In the genomic region with DNA sequence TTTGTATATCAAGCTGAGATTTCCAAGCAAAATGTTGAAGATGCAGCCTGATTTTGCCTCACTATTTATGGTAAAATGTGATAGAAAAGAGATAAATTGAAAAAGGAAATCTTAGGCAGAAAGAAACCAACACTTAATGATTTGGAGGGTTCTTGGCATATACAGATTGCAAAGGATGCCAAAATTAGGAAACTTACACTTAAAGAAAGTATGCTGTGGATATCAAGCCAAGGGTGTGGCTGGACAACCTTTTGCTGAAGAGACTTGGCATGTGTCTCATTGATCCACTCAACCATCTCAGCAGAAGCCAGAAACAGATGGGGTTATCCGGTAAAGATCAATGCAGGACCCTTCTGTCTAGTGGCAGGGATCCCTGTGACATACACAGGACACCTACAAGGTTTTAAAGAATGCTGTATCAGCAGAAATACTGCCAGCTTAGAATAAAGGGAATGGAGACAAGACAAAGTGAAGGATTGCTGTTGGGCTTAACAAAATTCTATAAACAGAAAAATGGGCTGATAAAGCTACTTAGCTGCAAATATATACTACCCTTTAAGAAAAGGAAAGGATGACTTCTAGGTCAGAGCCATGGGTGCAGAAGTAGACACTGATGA, we compare ENCODE assay signal across 30 cellular contexts.
"Had no signal": no experiment of that assay in that cellular context is flagged by ENCODE, and none has a peak within 500 bp of the region (broad histone marks: within the 10 kb centered on the region; RNA-seq: fewer than 3 reads in every experiment).

No MANE protein-coding gene starts in this region.

- H3K27me3 Mint-ChIP-seq: activated CD4-positive, alpha-beta memory T cell treated with anti-CD3 and anti-CD28 coated beads, Interleukin-2, amount 10 ng/mL, durations not matched to agents 7 days and 5 days; activated CD4-positive, alpha-beta T cell treated with anti-CD3 and anti-CD28 coated beads, Interleukin-2, amount 10 ng/mL, durations not matched to agents 7 days and 5 days; activated T-cell treated with anti-CD3 and anti-CD28 coated beads, Interleukin-2, amount 50 U/mL, for 24 hours; activated T-helper 17 cell treated with anti-CD3 and anti-CD28 coated beads, Interleukin-2, amount 50 U/mL, for 72 hours; central memory CD8-positive, alpha-beta T cell; dendritic cell treated with granulocyte-macrophage colony-stimulating factor and Interleukin-4, amounts not matched to agents 40 ng/mL and 50 ng/mL, for 4 days had no signal

- H3K9me3 Mint-ChIP-seq: activated CD4-positive, alpha-beta T cell treated with anti-CD3 and anti-CD28 coated beads, Interleukin-2, amount 10 ng/mL, durations not matched to agents 7 days and 5 days; dendritic cell treated with granulocyte-macrophage colony-stimulating factor and Interleukin-4, amounts not matched to agents 40 ng/mL and 50 ng/mL, for 4 days had no signal

- FAIRE-seq: astrocyte, bronchial epithelial cell had no signal

- H3K9me3 ChIP-seq: gastroesophageal sphincter had no signal

- H3K4me3 ChIP-seq: coronary artery, dorsolateral prefrontal cortex, gastroesophageal sphincter had no signal

- H3K4me1 ChIP-seq: gastroesophageal sphincter had no signal

- H3K27ac Mint-ChIP-seq: activated CD4-positive, alpha-beta memory T cell treated with anti-CD3 and anti-CD28 coated beads, Interleukin-2, amount 10 ng/mL, durations not matched to agents 7 days and 5 days; activated CD4-positive, alpha-beta T cell treated with anti-CD3 and anti-CD28 coated beads, Interleukin-2, amount 10 ng/mL, durations not matched to agents 7 days and 5 days; activated naive CD8-positive, alpha-beta T cell; activated T-cell treated with anti-CD3 and anti-CD28 coated beads, Interleukin-2, amount 50 U/mL, for 24 hours; activated T-helper 17 cell treated with anti-CD3 and anti-CD28 coated beads, Interleukin-2, amount 50 U/mL, for 72 hours; dendritic cell treated with granulocyte-macrophage colony-stimulating factor and Interleukin-4, amounts not matched to agents 40 ng/mL and 50 ng/mL, for 4 days; endodermal cell had no signal

- H3K4me1 Mint-ChIP-seq: activated CD4-positive, alpha-beta memory T cell treated with anti-CD3 and anti-CD28 coated beads, Interleukin-2, amount 10 ng/mL, durations not matched to agents 7 days and 5 days; activated CD4-positive, alpha-beta T cell treated with anti-CD3 and anti-CD28 coated beads, Interleukin-2, amount 10 ng/mL, durations not matched to agents 7 days and 5 days; activated T-helper 17 cell treated with anti-CD3 and anti-CD28 coated beads, Interleukin-2, amount 50 U/mL, for 72 hours; central memory CD8-positive, alpha-beta T cell had no signal

- ATAC-seq: activated T-helper 17 cell treated with anti-CD3 and anti-CD28 coated beads, Interleukin-2, amount 50 U/mL, for 72 hours; esophagus mucosa; gastroesophageal sphincter had no signal

- H3K27me3 ChIP-seq: brain microvascular endothelial cell, dorsolateral prefrontal cortex, gastroesophageal sphincter had no signal

- H3K36me3 ChIP-seq: brain microvascular endothelial cell, gastroesophageal sphincter had no signal

- H3K27ac ChIP-seq: brain microvascular endothelial cell, coronary artery, dorsolateral prefrontal cortex, gastroesophageal sphincter had no signal

- H3K4me3 Mint-ChIP-seq: activated CD4-positive, alpha-beta memory T cell treated with anti-CD3 and anti-CD28 coated beads, Interleukin-2, amount 10 ng/mL, durations not matched to agents 7 days and 5 days; activated CD4-positive, alpha-beta T cell treated with anti-CD3 and anti-CD28 coated beads, Interleukin-2, amount 10 ng/mL, durations not matched to agents 7 days and 5 days; activated naive CD8-positive, alpha-beta T cell; activated T-cell treated with anti-CD3 and anti-CD28 coated beads, Interleukin-2, amount 50 U/mL, for 24 hours; activated T-helper 17 cell treated with anti-CD3 and anti-CD28 coated beads, Interleukin-2, amount 50 U/mL, for 72 hours; central memory CD8-positive, alpha-beta T cell; dendritic cell treated with granulocyte-macrophage colony-stimulating factor and Interleukin-4, amounts not matched to agents 40 ng/mL and 50 ng/mL, for 4 days; endodermal cell had no signal

- DNase-seq: activated CD4-positive, alpha-beta memory T cell treated with anti-CD3 and anti-CD28 coated beads, Interleukin-2, amount 10 ng/mL, durations not matched to agents 7 days and 5 days; activated CD4-positive, alpha-beta T cell treated with anti-CD3 and anti-CD28 coated beads for 1 hour; activated CD4-positive, alpha-beta T cell treated with anti-CD3 and anti-CD28 coated beads for 4 hours; activated CD4-positive, alpha-beta T cell treated with anti-CD3 and anti-CD28 coated beads, Interleukin-2, amount 10 ng/mL, durations not matched to agents 7 days and 5 days; activated CD4-positive, alpha-beta T cell treated with anti-CD3 and anti-CD28 coated beads, Interleukin-2, amount 50 U/mL, for 4 hours; activated CD8-positive, alpha-beta memory T cell treated with anti-CD3 and anti-CD28 coated beads, Interleukin-2, amount 50 U/mL, for 48 hours; activated effector memory CD4-positive, alpha-beta T cell treated with Interleukin-2 at 50 U/mL for 16 hours; activated gamma-delta T cell treated with Interleukin-2 at 50 U/mL for 16 hours; activated naive CD4-positive, alpha-beta T cell treated with anti-CD3 and anti-CD28 coated beads, Interleukin-2, amount 50 U/mL, for 16 hours; activated naive CD4-positive, alpha-beta T cell treated with Interleukin-2 at 50 U/mL for 16 hours; activated T-cell treated with anti-CD3 and anti-CD28 coated beads for 4 hours; activated T-cell treated with anti-CD3 and anti-CD28 coated beads, Interleukin-2, amount 50 U/mL, for 24 hours; amniotic stem cell; anterior cingulate cortex; brain microvascular endothelial cell; dorsolateral prefrontal cortex; effector memory CD4-positive, alpha-beta T cell; endodermal cell; foreskin melanocyte; head of caudate nucleus; T-helper 2 cell had no signal
